Comparison of ENCODE assay signal across 8 cellular contexts in genomic region chr20:63657937-63658748, GRCh38. TPM values are rescaled to one million over a fixed set of nuclear protein-coding genes. Genes with fewer than 3 reads are reported as not detected.
DNase-seq lines count a peak whose midpoint lies in the region; ATAC-seq, FAIRE-seq and TF ChIP-seq lines count a peak whose summit lies in the region.

Gene RTEL1, plus strand, starts transcription at chr20:63658312. Its CDS starts 1,091 bp downstream, at chr20:63659403.

- H3K27ac ChIP-seq in AG04450 (ENCODE audit: low read depth, low read length) = peak within 1 kb of the TSS; percentile 81

- H3K36me3 ChIP-seq in bronchial epithelial cell (ENCODE audit: control insufficient read depth, insufficient read depth, low read length) = peaks cover 4% of the 10 kb centered on the region

- peak within 1 kb of the TSS; percentile 89 for H3K4me3 ChIP-seq in AG04450 (ENCODE audit: low read depth, low read length)
- H3K4me3 ChIP-seq in bronchial epithelial cell (ENCODE audit: low read depth, low read length) = peak within 1 kb of the TSS; percentile 70

- CTCF ChIA-PET in AG04450 (lab: Charles Lee) = no interaction called here
- CTCF ChIA-PET in WTC11 (lab: Charles Lee) = interaction anchor here (0.5 to 1.6 kb wide), 9 partner anchors 13 to 323 kb away, joined by 3 to 23 read pairs (median 4); partner anchors contain the start of genes PRPF6 and TNFRSF6B

- no peaks in the 10 kb centered on the region; the same call in 1 of the 2 replicates for H3K9me3 ChIP-seq in AG04450 (ENCODE audit: control insufficient read depth, insufficient read depth, low read length)

- peak; percentile 74 for DNase-seq in AG04450 (ENCODE audit: low read depth, low spot score)
- DNase-seq in NCI-H226 = peak; percentile 87
- DNase-seq in WTC11 (ENCODE audit: low spot score) = peak; percentile 92
- peak; percentile 75 for DNase-seq in bronchial epithelial cell (ENCODE audit: low read depth)
- peak; percentile 98 for DNase-seq in iPS-NIHi7 (ENCODE audit: extremely low spot score)
- DNase-seq in smooth muscle cell of the brain vasculature (ENCODE audit: low read depth, low spot score) = peak; percentile 77

- peak within 1 kb of the TSS; percentile 87 for H3K27ac Mint-ChIP-seq in WTC11

- peaks cover 23% of the 10 kb centered on the region for H3K4me1 Mint-ChIP-seq in WTC11

- TF ChIP-seq CTCF in AG04450 (IDR thresholded peaks at IDR 0.05; ENCODE audit: low read depth, low read length) (no peak), WTC11 (IDR thresholded peaks at IDR 0.05) (no peak), bronchial epithelial cell (IDR thresholded peaks at IDR 0.05; ENCODE audit: insufficient read depth, low read length, severe bottlenecking) (no peak)

- peak within 1 kb of the TSS; percentile 89 for H3K4me3 Mint-ChIP-seq in WTC11

- no peak for FAIRE-seq in bronchial epithelial cell (lab: Jason Lieb, UNC)

- POLR2A ChIA-PET in AG04450 (lab: Yijun Ruan, JAX) = interaction anchor here (0.7 to 1.7 kb wide), 7 partner anchors 11 to 207 kb away, joined by 3 to 14 read pairs (median 8); partner anchors contain the start of genes ARFRP1, GMEB2, PPDPF and TPD52L2
- POLR2A ChIA-PET in WTC11 (lab: Charles Lee) = interaction anchor here (0.5 to 1.2 kb wide), 6 partner anchors 16 to 337 kb away, joined by 3 to 17 read pairs (median 4); partner anchors contain the start of genes ARFRP1, TNFRSF6B and ZGPAT

- H3K27me3 ChIP-seq in AG04450 (ENCODE audit: control insufficient read depth, insufficient read depth, low read length) (no peaks in the 10 kb centered on the region), bronchial epithelial cell (ENCODE audit: control insufficient read depth, insufficient read depth, low read length) (no peaks in the 10 kb centered on the region)

- H3K27me3 Mint-ChIP-seq in WTC11 (ENCODE audit: low read depth) = no peaks in the 10 kb centered on the region

- peaks cover 3% of the 10 kb centered on the region; the same call in 1 of the 2 replicates for H3K36me3 Mint-ChIP-seq in WTC11

- H3K9me3 Mint-ChIP-seq in WTC11 = no peaks in the 10 kb centered on the region

- ATAC-seq in GM18873 (IDR thresholded peaks at IDR 0.05; ENCODE audit: low FRiP score, unreplicated experiment) (peak; percentile 71), HG03139 (IDR thresholded peaks at IDR 0.05; ENCODE audit: unreplicated experiment) (peak; percentile 67), WTC11 (peak; percentile 83)

TF ChIP-seq in WTC11, 78 proteins besides CTCF, POLR2A, EP300 and RAD21 (continues in another document):
- TF ChIP-seq ETV6 (CRISPR knock-in tag; IDR thresholded peaks at IDR 0.05) = peak; percentile 50; the same call in 1 of the 2 replicates
- peak; percentile 19; the same call in 1 of the 2 replicates for TF ChIP-seq ARID4B (CRISPR knock-in tag; IDR thresholded peaks at IDR 0.05; ENCODE audit: borderline replicate concordance)
- TF ChIP-seq JUN (CRISPR knock-in tag; IDR thresholded peaks at IDR 0.05) = 0 out of 2 replicates have a peak, but pooled peaks have one; percentile 48
- TF ChIP-seq GABPB1 (CRISPR knock-in tag; IDR thresholded peaks at IDR 0.05) = peak; percentile 91
- TF ChIP-seq MLX (CRISPR knock-in tag; IDR thresholded peaks at IDR 0.05) = no peak
- peak; percentile 78; the same call in 1 of the 2 replicates for TF ChIP-seq TEAD1 (CRISPR knock-in tag; IDR thresholded peaks at IDR 0.05)
- TF ChIP-seq ZNF416 (CRISPR knock-in tag; IDR thresholded peaks at IDR 0.05) = no peak
- TF ChIP-seq SP1 (CRISPR knock-in tag; conservative IDR thresholded peaks at IDR 0.05) = peak; percentile 55; the same call in 1 of the 2 replicates
- no peak for TF ChIP-seq SOX15 (CRISPR knock-in tag; IDR thresholded peaks at IDR 0.05)
- TF ChIP-seq FOXP1 (CRISPR knock-in tag; IDR thresholded peaks at IDR 0.05; ENCODE audit: borderline replicate concordance) = 0 out of 2 replicates have a peak, but pooled peaks have one; percentile 12
- TF ChIP-seq ZNF121 (CRISPR knock-in tag; IDR thresholded peaks at IDR 0.05) = no peak
- TF ChIP-seq IRF2 (CRISPR knock-in tag; IDR thresholded peaks at IDR 0.05; ENCODE audit: borderline replicate concordance, low read depth) = no peak
- peak; percentile 57; the same call in 1 of the 2 replicates for TF ChIP-seq USF1 (CRISPR knock-in tag; IDR thresholded peaks at IDR 0.05)
- no peak for TF ChIP-seq ZNF423 (CRISPR knock-in tag; IDR thresholded peaks at IDR 0.05)
- no peak for TF ChIP-seq HMGXB4 (CRISPR knock-in tag; IDR thresholded peaks at IDR 0.05)
- TF ChIP-seq NFE2L1 (CRISPR knock-in tag; IDR thresholded peaks at IDR 0.05) = no peak
- TF ChIP-seq ZNF219 (CRISPR knock-in tag; IDR thresholded peaks at IDR 0.05; ENCODE audit: borderline replicate concordance) = no peak
- no peak for TF ChIP-seq FOXP4 (CRISPR knock-in tag; IDR thresholded peaks at IDR 0.05)
- TF ChIP-seq CREM (CRISPR knock-in tag; IDR thresholded peaks at IDR 0.05) = peak; percentile 49

RNA-seq across cellular contexts. Expression of gene RTEL1, which starts in this region (rescaled TPM):
- 11.3 and 14.6 TPM in 2 replicates for polyA plus RNA-seq in AG04450 (2011; rRNA removed)
- polyA minus RNA-seq in AG04450 (2011; rRNA and poly(A)+ RNA removed) = 25.6 and 41.1 TPM in 2 replicates
- 39.3 to 44.9 TPM (median 40.5 TPM) in 3 replicates for total RNA-seq in WTC11 (2021)
- 4.5 and 5.8 TPM in 2 replicates for total RNA-seq in bronchial epithelial cell

Comparison
In these comparisons a context has a peak if more than half of its experiments do, and no peak if none do; other contexts are left out.
1. Peak in every context shown above with its lines: DNase-seq, ATAC-seq, H3K4me3 ChIP-seq and H3K27ac ChIP-seq.